Comparison of ENCODE assay signal across 8 cellular contexts in the genomic region with DNA sequence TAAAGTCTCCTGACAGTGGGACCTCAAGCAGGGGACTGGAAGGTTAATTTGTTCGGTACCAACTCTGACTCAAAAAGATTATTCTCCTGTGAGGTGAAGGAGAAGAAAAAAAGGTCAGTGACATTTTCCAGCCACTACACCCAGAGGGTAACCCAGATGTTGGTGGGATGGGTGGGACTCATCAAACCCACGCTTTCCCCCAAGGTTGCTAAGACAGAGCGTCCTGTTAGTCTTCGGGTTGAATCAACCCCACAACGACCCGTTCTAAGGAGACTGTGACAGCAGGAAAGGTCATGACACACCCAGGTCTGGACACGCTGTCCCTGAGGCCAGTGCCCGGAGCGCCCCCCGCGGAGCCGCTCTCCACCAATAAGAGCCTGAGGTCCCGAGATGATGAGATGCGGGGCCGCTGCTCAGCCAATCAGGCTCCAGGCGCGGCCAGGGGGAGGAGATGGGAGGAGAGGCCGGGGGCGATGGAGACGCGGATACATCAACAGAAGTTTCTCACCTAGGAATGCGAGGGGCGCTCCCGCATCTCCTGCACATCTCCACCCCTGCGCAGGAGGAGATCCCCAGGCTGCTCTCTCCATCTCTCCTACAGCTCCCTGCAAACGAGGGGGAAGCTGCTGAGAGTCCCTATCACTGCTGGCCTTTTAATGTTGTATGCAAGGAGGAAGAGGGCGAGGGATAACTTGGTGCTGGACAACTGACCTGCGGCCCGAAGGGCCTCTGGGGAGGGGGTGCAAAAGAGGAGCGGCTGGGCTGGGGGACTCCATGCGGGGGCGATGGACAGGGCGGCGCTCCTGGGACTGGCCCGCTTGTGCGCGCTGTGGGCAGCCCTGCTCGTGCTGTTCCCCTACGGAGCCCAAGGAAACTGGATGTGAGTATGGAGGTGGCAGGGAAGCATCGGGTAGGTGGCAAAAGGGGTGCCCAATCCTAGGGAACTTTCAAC. TPM values are rescaled to one million over a fixed set of nuclear protein-coding genes. Genes with fewer than 3 reads are reported as not detected.
A peak's percentile ranks its signal among the peaks of the same experiment; 100 is the strongest.
DNase-seq lines count a peak whose midpoint lies in the region; ATAC-seq lines count a peak whose summit lies in the region.

A gene with protein sequence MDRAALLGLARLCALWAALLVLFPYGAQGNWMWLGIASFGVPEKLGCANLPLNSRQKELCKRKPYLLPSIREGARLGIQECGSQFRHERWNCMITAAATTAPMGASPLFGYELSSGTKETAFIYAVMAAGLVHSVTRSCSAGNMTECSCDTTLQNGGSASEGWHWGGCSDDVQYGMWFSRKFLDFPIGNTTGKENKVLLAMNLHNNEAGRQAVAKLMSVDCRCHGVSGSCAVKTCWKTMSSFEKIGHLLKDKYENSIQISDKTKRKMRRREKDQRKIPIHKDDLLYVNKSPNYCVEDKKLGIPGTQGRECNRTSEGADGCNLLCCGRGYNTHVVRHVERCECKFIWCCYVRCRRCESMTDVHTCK (plus strand): TSS at position 493 of the 952 bp plus-strand sequence. CDS start 293 bp downstream, at position 786.

- ATAC-seq in Right ventricle myocardium superior (ENCODE audit: poor library complexity) = peak; percentile 48
- ATAC-seq in activated T-cell treated with anti-CD3 and anti-CD28 coated beads, Interleukin-2, amount 50 U/mL, for 72 hours (replicated peaks in 1 of 2) = peak; percentile 36 to 42
- ATAC-seq in stimulated activated effector memory CD8-positive, alpha-beta T cell treated with anti-CD3 and anti-CD28 coated beads, Interleukin-12 subunit alpha, Interleukin-12 subunit beta, amount 100 ng/mL, for 72 hours = peak; percentile 72

- intact Hi-C loops in Right ventricle myocardium superior (cut with DNase I) = no loop called here
- intact Hi-C loops in cardiac septum (cut with DNase I) = no loop called here

- H3K4me3 Mint-ChIP-seq in activated T-cell treated with anti-CD3 and anti-CD28 coated beads, Interleukin-2, amount 50 U/mL, for 72 hours = peak within 1 kb of the TSS; percentile 76
- H3K4me3 Mint-ChIP-seq in stimulated activated effector memory CD8-positive, alpha-beta T cell treated with anti-CD3 and anti-CD28 coated beads, Interleukin-12 subunit alpha, Interleukin-12 subunit beta, amount 100 ng/mL, for 72 hours = peak within 1 kb of the TSS; percentile 66

- H3K27ac Mint-ChIP-seq in activated T-cell treated with anti-CD3 and anti-CD28 coated beads, Interleukin-2, amount 50 U/mL, for 72 hours = no peak within 1 kb of the TSS
- H3K27ac Mint-ChIP-seq in stimulated activated effector memory CD8-positive, alpha-beta T cell treated with anti-CD3 and anti-CD28 coated beads, Interleukin-12 subunit alpha, Interleukin-12 subunit beta, amount 100 ng/mL, for 72 hours = no peak within 1 kb of the TSS

- H3K27me3 Mint-ChIP-seq in activated T-cell treated with anti-CD3 and anti-CD28 coated beads, Interleukin-2, amount 50 U/mL, for 72 hours (ENCODE audit: low read depth) = peaks cover 75% of the 10 kb centered on the region

- DNase-seq in Right ventricle myocardium superior = no peak
- no peak for DNase-seq in cardiac septum (ENCODE audit: low spot score)
- DNase-seq in activated T-cell treated with anti-CD3 and anti-CD28 coated beads, Interleukin-2, amount 50 U/mL, for 72 hours = no peak
- DNase-seq in stimulated activated effector memory CD8-positive, alpha-beta T cell treated with anti-CD3 and anti-CD28 coated beads, Interleukin-12 subunit alpha, Interleukin-12 subunit beta, amount 100 ng/mL, for 72 hours (ENCODE audit: low spot score in 2 of 2) = no peak
- no peak for DNase-seq in NCI-H2171 (lab: John Stamatoyannopoulos, UW)
- no peak for DNase-seq in pons (ENCODE audit: low spot score)
- DNase-seq in NCI-H2107 (lab: John Stamatoyannopoulos, UW) = no peak

- no peaks in the 10 kb centered on the region for H3K9me3 Mint-ChIP-seq in activated T-cell treated with anti-CD3 and anti-CD28 coated beads, Interleukin-2, amount 50 U/mL, for 72 hours
- no peaks in the 10 kb centered on the region for H3K9me3 Mint-ChIP-seq in stimulated activated effector memory CD8-positive, alpha-beta T cell treated with anti-CD3 and anti-CD28 coated beads, Interleukin-12 subunit alpha, Interleukin-12 subunit beta, amount 100 ng/mL, for 72 hours

- peak within 1 kb of the TSS; percentile 41 for H3K4me3 ChIP-seq in iPS-11a (ENCODE audit: low read depth, low read length)

- peaks cover 23% of the 10 kb centered on the region for H3K4me1 Mint-ChIP-seq in activated T-cell treated with anti-CD3 and anti-CD28 coated beads, Interleukin-2, amount 50 U/mL, for 72 hours (ENCODE audit: low read depth)
- peaks cover 27% of the 10 kb centered on the region for H3K4me1 Mint-ChIP-seq in stimulated activated effector memory CD8-positive, alpha-beta T cell treated with anti-CD3 and anti-CD28 coated beads, Interleukin-12 subunit alpha, Interleukin-12 subunit beta, amount 100 ng/mL, for 72 hours

- peaks cover 0 to 2% of the 10 kb centered on the region in 2 donors for H3K36me3 Mint-ChIP-seq in activated T-cell treated with anti-CD3 and anti-CD28 coated beads, Interleukin-2, amount 50 U/mL, for 72 hours (ENCODE audit: insufficient read depth in 2 of 2)
- H3K36me3 Mint-ChIP-seq in stimulated activated effector memory CD8-positive, alpha-beta T cell treated with anti-CD3 and anti-CD28 coated beads, Interleukin-12 subunit alpha, Interleukin-12 subunit beta, amount 100 ng/mL, for 72 hours = no peaks in the 10 kb centered on the region

RNA-seq across cellular contexts. Expression of the gene that starts here (rescaled TPM):
- total RNA-seq in Right ventricle myocardium superior (not detected), cardiac septum (0.11 TPM)
- not detected for total RNA-seq in activated T-cell treated with anti-CD3 and anti-CD28 coated beads, Interleukin-2, amount 50 U/mL, for 72 hours

Comparison
In these comparisons a context has a peak if more than half of its experiments do, and no peak if none do; other contexts are left out.
1. Peak in ATAC-seq in Right ventricle myocardium superior; RNA of the gene not detected or under 1 TPM.
2. Peak in ATAC-seq in activated T-cell treated with anti-CD3 and anti-CD28 coated beads, Interleukin-2, amount 50 U/mL, for 72 hours; RNA of the gene not detected or under 1 TPM.